ENCODE assay signal across 23 cellular contexts in genomic region chr10:35998036-35998435, GRCh38.
DNase-seq lines count a peak whose midpoint lies in the region; ATAC-seq and TF ChIP-seq lines count a peak whose summit lies in the region.
"Had no signal": no experiment of that assay in that cellular context is flagged by ENCODE, and none has a peak within 500 bp of the region (broad histone marks: within the 10 kb centered on the region; RNA-seq: fewer than 3 reads in every experiment).

No MANE protein-coding gene starts in this region.

- TF ChIP-seq CTCF in AG09319 (IDR thresholded peaks at IDR 0.05; ENCODE audit: low read depth, low read length) (no peak), fibroblast of villous mesenchyme (IDR thresholded peaks at IDR 0.05; ENCODE audit: insufficient read depth, low read depth, low read length) (no peak)

- no peak overlapping the region for H3K4me3 ChIP-seq in fibroblast of villous mesenchyme (ENCODE audit: low read depth, low read length)
- H3K4me3 ChIP-seq: A549, GM23338, HAP-1, SK-N-MC had no signal

- no peak for ATAC-seq in HG03378 (IDR thresholded peaks at IDR 0.05; ENCODE audit: unreplicated experiment)
- ATAC-seq: A549, GM23338, PC-3 had no signal

- DNase-seq in AG09319 (ENCODE audit: extremely low read depth, low read depth), result peak; percentile 14
- DNase-seq in GM04503 (ENCODE audit: low read depth), result peak; percentile 25
- DNase-seq in dedifferentiated amniotic fluid mesenchymal stem cell (ENCODE audit: extremely low spot score), result peak; percentile 53
- peak; percentile 48 for DNase-seq in fibroblast of villous mesenchyme (ENCODE audit: low read depth)
- DNase-seq in NCI-H345 treated with DMSO at 0.1 percent for 48 hours (lab: John Stamatoyannopoulos, UW; ENCODE audit: unreplicated experiment), result no peak
- no peak for DNase-seq in NCI-H2227 treated with DMSO at 0.1 percent for 48 hours (lab: John Stamatoyannopoulos, UW)
- no peak for DNase-seq in SHP77 (lab: John Stamatoyannopoulos, UW)
- DNase-seq: DMS79 treated with DMSO at 0.1 percent for 48 hours, KG1, NCI-H1105, NCI-H146, NCI-H2081, NCI-H2171, NCI-H446 treated with DMSO at 0.1 percent for 48 hours, NCI-H526 treated with DMSO at 0.1 percent for 48 hours, PC-3, SHP77 treated with DMSO at 0.1 percent for 48 hours, SW 1271 had no signal

Comparison
In these comparisons a context has a peak if more than half of its experiments do, and no peak if none do; other contexts are left out.
1. DNase-seq: peak in AG09319 (single experiment), GM04503 (single experiment), dedifferentiated amniotic fluid mesenchymal stem cell (single experiment) and fibroblast of villous mesenchyme (single experiment); none in NCI-H345 treated with DMSO at 0.1 percent for 48 hours (single experiment), NCI-H2227 treated with DMSO at 0.1 percent for 48 hours (single experiment) and SHP77 (0 of 2).